8 cellular contexts compared by ENCODE assay signal in genomic region chr5:130897181-130897536, GRCh38.
DNase-seq lines count a peak whose midpoint lies in the region; ATAC-seq, FAIRE-seq and TF ChIP-seq lines count a peak whose summit lies in the region.
"Not testable (repeated sequence)": the region's sequence is repeated elsewhere in the genome, so short reads cannot be mapped to it uniquely, and the experiment has no call there.

No MANE protein-coding gene starts in this region.

- peak overlapping the region; percentile 82 for H3K4me3 ChIP-seq in A549
- H3K4me3 ChIP-seq in GM23338 = peak overlapping the region; percentile 51
- H3K4me3 ChIP-seq in HUES64 (ENCODE audit: low read length) = peak overlapping the region; percentile 55
- H3K4me3 ChIP-seq in Panc1 (ENCODE audit: low read depth in 2 of 2, low read length in 2 of 2) = peak overlapping the region; percentile 42 to 57
- H3K4me3 ChIP-seq in K562 = peak overlapping the region; percentile 39
- peak overlapping the region; percentile 74 to 75 for H3K4me3 ChIP-seq in mucosa of rectum (ENCODE audit: low read length in 2 of 2)
- H3K4me3 ChIP-seq in smooth muscle cell = peak overlapping the region; percentile 24

- H3K4me3 Mint-ChIP-seq in GM23338 = peak overlapping the region; percentile 8; the same call in 2 of the 3 replicates
- H3K4me3 Mint-ChIP-seq in endothelial cell (ENCODE audit: unreplicated experiment) = peak overlapping the region; percentile 29

- in situ Hi-C loops in Panc1 (cut with HindIII; ENCODE audit: low pct_unique_long_range_greater_than_20kb, low sequenced_read_pairs) = not testable (repeated sequence)
- in situ Hi-C loops in K562 (cut with MboI) = loop anchor here (25.0 kb wide), 1 partner anchor 490 kb away; no protein-coding TSS in a partner anchor

- not testable (repeated sequence) for H3K4me1 ChIP-seq in A549; GM23338 (ENCODE audit: insufficient read depth); HUES64 (ENCODE audit: insufficient read depth, low read length); Panc1 (ENCODE audit: control insufficient read depth, insufficient read depth, low read length); K562 (replicated peaks in 1 of 2; ENCODE audit: control insufficient read depth in 2 of 2, insufficient read depth in 2 of 2, low read length in 2 of 2); mucosa of rectum (ENCODE audit: control insufficient read depth in 2 of 2, insufficient read depth in 2 of 2, low read length in 2 of 2); smooth muscle cell (ENCODE audit: low read depth)

- not testable (repeated sequence) for H3K9me2 ChIP-seq in GM23338 (ENCODE audit: insufficient read depth)

- H3K27ac Mint-ChIP-seq in GM23338; endothelial cell (ENCODE audit: unreplicated experiment): not testable (repeated sequence)

- TF ChIP-seq POLR2A in A549 (IDR thresholded peaks at IDR 0.05; ENCODE audit: low read length); K562 (conservative IDR thresholded peaks at IDR 0.05): not testable (repeated sequence)

- H3K4me1 Mint-ChIP-seq in GM23338; endothelial cell (ENCODE audit: unreplicated experiment): not testable (repeated sequence)

- not testable (repeated sequence) for H3K9me3 ChIP-seq in A549; HUES64 (ENCODE audit: insufficient read depth, low read depth, low read length); Panc1 (ENCODE audit: control insufficient read depth, insufficient read depth, low read depth, low read length); K562 (replicated peaks; ENCODE audit: control insufficient read depth, insufficient read depth, low read depth, low read length); mucosa of rectum (ENCODE audit: control insufficient read depth in 2 of 2, low read length in 2 of 2); smooth muscle cell (replicated peaks; ENCODE audit: low read depth)

- POLR2A ChIA-PET in A549 (lab: Yijun Ruan, JAX) = interaction anchor here (0.7 kb wide), 1 partner anchor 26 kb away, joined by 3 read pairs; no protein-coding TSS in a partner anchor
- POLR2A ChIA-PET in Panc1 (lab: Charles Lee) = not testable (repeated sequence)
- POLR2A ChIA-PET in K562 (lab: Yijun Ruan, JAX) = interaction anchor here (0.6 to 1.1 kb wide), 6 partner anchors 9 to 670 kb away, joined by 3 to 5 read pairs (median 4); no protein-coding TSS in a partner anchor

- intact Hi-C loops in Panc1 (cut with micrococcal nuclease; ENCODE audit: unreplicated experiment) = not testable (repeated sequence)
- intact Hi-C loops in K562 (cut with micrococcal nuclease) = loop anchor here (10.0 kb wide), 1 partner anchor 488 kb away; no protein-coding TSS in a partner anchor

- not testable (repeated sequence) for TF ChIP-seq RAD21 in A549 (conservative IDR thresholded peaks at IDR 0.05 in 1 of 2, IDR thresholded peaks at IDR 0.05 in 1 of 2); K562 (CRISPR knock-in tag; conservative IDR thresholded peaks at IDR 0.05 in 1 of 2, IDR thresholded peaks at IDR 0.05 in 1 of 2)

- CTCF ChIA-PET in A549 (lab: Yijun Ruan, JAX) = interaction anchor here (1.1 kb wide), 1 partner anchor 26 kb away, joined by 3 read pairs; no protein-coding TSS in a partner anchor
- CTCF ChIA-PET in Panc1 (lab: Charles Lee); K562 (lab: Yijun Ruan, JAX; ENCODE audit: low intra/inter-chr PET ratio): not testable (repeated sequence)

- not testable (repeated sequence) for H3K36me3 ChIP-seq in GM23338 (ENCODE audit: insufficient read depth); HUES64 (ENCODE audit: insufficient read depth, low read length); Panc1 (ENCODE audit: control insufficient read depth, insufficient read depth, low read length); K562 (ENCODE audit: control insufficient read depth, insufficient read depth, low read length); mucosa of rectum (ENCODE audit: control insufficient read depth in 2 of 2, insufficient read depth in 2 of 2, low read length in 2 of 2); smooth muscle cell (ENCODE audit: low read depth)

- peak overlapping the region; percentile 87 for H3K4me2 ChIP-seq in A549
- H3K4me2 ChIP-seq in GM23338 = peak overlapping the region; percentile 42; the same call in 1 of the 2 replicates
- H3K4me2 ChIP-seq in K562 (ENCODE audit: insufficient read depth, low read length) = peak overlapping the region; percentile 79
- H3K4me2 ChIP-seq in smooth muscle cell = peak overlapping the region; percentile 17

- H3K27me3 ChIP-seq in GM23338 (ENCODE audit: insufficient read depth); HUES64 (ENCODE audit: insufficient read depth, low read length); Panc1 (ENCODE audit: control insufficient read depth, insufficient read depth, low read length); K562 (ENCODE audit: control insufficient read depth in 2 of 2, insufficient read depth in 2 of 2, low read length in 2 of 2); mucosa of rectum (ENCODE audit: control insufficient read depth in 2 of 2, insufficient read depth in 2 of 2, low read length in 2 of 2); smooth muscle cell (ENCODE audit: low read depth): not testable (repeated sequence)

- peak overlapping the region; percentile 75 for H3K9ac ChIP-seq in HUES64 (ENCODE audit: low read depth, low read length)
- H3K9ac ChIP-seq in K562 (ENCODE audit: insufficient read depth in 1 of 2, low read depth in 2 of 2, low read length in 2 of 2) = peak overlapping the region in 1 of 2 experiments; percentile 51; a peak in 3 of 4 replicates
- H3K9ac ChIP-seq in mucosa of rectum (ENCODE audit: low read depth in 1 of 2, low read length in 2 of 2) = peak overlapping the region; percentile 26 to 71
- H3K9ac ChIP-seq in smooth muscle cell (ENCODE audit: low read depth) = not testable (repeated sequence)

- not testable (repeated sequence) for FAIRE-seq in A549 (lab: Jason Lieb, UNC); K562 (lab: Jason Lieb, UNC)

- peak in 1 of 2 experiments; percentile 73; a peak in 3 of 6 replicates for ATAC-seq in A549
- not testable (repeated sequence) for ATAC-seq in GM23338, Panc1
- peak; percentile 71 for ATAC-seq in K562

- BruUV-seq in Panc1 (replicated peaks; lab: Mats Ljungman, UMichigan) = not testable (repeated sequence)
- TSS peak; percentile 76 for BruUV-seq in K562 (replicated peaks; lab: Mats Ljungman, UMichigan)

- not testable (repeated sequence) for H3K9me1 ChIP-seq in K562 (ENCODE audit: control insufficient read depth, insufficient read depth, low read length)

- not testable (repeated sequence) for DNase-seq in A549 (ENCODE audit: low read depth in 1 of 2, low spot score in 1 of 2); GM23338 (ENCODE audit: low spot score); Panc1 (ENCODE audit: low read depth, low spot score); K562 (ENCODE audit: extremely low read depth in 1 of 4, low spot score in 3 of 4); endothelial cell (ENCODE audit: low spot score); smooth muscle cell (lab: John Stamatoyannopoulos, UW; ENCODE audit: unreplicated experiment)

- not testable (repeated sequence) for H3F3A ChIP-seq in GM23338 (replicated peaks; ENCODE audit: low read depth); smooth muscle cell (ENCODE audit: low read depth)

- 0% methylated on average over 2 of the region's 2 CpGs for WGBS in A549 (ENCODE audit: missing lambda C conversion rate)
- 86% methylated on average over 2 of the region's 2 CpGs for WGBS in HUES64
- WGBS in K562 (ENCODE audit: insufficient coverage, low coverage, missing lambda C conversion rate) = 0% methylated on average over 2 of the region's 2 CpGs
- 92% methylated on average over 2 of the region's 2 CpGs for whole genome bisulfite sequencing in smooth muscle cell (ENCODE audit: low lambda C conversion rate)

- peak overlapping the region; percentile 84 to 90 for H3K27ac ChIP-seq in A549
- H3K27ac ChIP-seq in GM23338 (ENCODE audit: low read depth); HUES64 (ENCODE audit: low read depth, low read length); Panc1 (ENCODE audit: low read length); smooth muscle cell (ENCODE audit: low read depth): not testable (repeated sequence)
- peak overlapping the region; percentile 73 for H3K27ac ChIP-seq in K562 (ENCODE audit: extremely low read depth, low read depth, low read length)
- H3K27ac ChIP-seq in mucosa of rectum (ENCODE audit: low read depth in 2 of 2, low read length in 2 of 2) = peak overlapping the region; percentile 80 to 90

- H3K79me2 ChIP-seq in GM23338 (replicated peaks; ENCODE audit: insufficient read depth); K562 (ENCODE audit: control insufficient read depth, insufficient read depth, low read length); smooth muscle cell (ENCODE audit: low read depth): not testable (repeated sequence)

- TF ChIP-seq EP300 in A549 (IDR thresholded peaks at IDR 0.05); K562 (IDR thresholded peaks at IDR 0.05; ENCODE audit: low read length): not testable (repeated sequence)

- H3K9me3 Mint-ChIP-seq in GM23338 = peaks cover 24% of the 10 kb centered on the region
- H3K9me3 Mint-ChIP-seq in endothelial cell (ENCODE audit: unreplicated experiment) = not testable (repeated sequence)

- not testable (repeated sequence) for H2AFZ ChIP-seq in GM23338; smooth muscle cell (ENCODE audit: low read depth)
- peak overlapping the region; percentile 90 for H2AFZ ChIP-seq in K562 (ENCODE audit: low read depth, low read length)

- H3K27me3 Mint-ChIP-seq in GM23338 (ENCODE audit: insufficient read depth, low read depth, poor library complexity); endothelial cell (ENCODE audit: unreplicated experiment): not testable (repeated sequence)

- not testable (repeated sequence) for H4K20me1 ChIP-seq in GM23338 (replicated peaks; ENCODE audit: insufficient read depth); K562 (replicated peaks; ENCODE audit: control insufficient read depth, insufficient read depth, low read length); smooth muscle cell (ENCODE audit: low read depth)

- not testable (repeated sequence) for TF ChIP-seq CTCF in A549 (IDR thresholded peaks at IDR 0.05); GM23338 (conservative IDR thresholded peaks at IDR 0.05; ENCODE audit: low read depth in 2 of 2); Panc1 (IDR thresholded peaks at IDR 0.05); K562 (IDR thresholded peaks at IDR 0.05 in 2 of 3, conservative IDR thresholded peaks at IDR 0.05 in 1 of 3; ENCODE audit: insufficient read depth in 2 of 3, low read depth in 1 of 3, low read length in 3 of 3); endothelial cell (IDR thresholded peaks at IDR 0.05; ENCODE audit: unreplicated experiment); smooth muscle cell (IDR thresholded peaks at IDR 0.05; ENCODE audit: borderline replicate concordance, insufficient read depth, poor library complexity, severe bottlenecking)

- H3K36me3 Mint-ChIP-seq in GM23338 (ENCODE audit: low read depth) = peaks cover 15% of the 10 kb centered on the region
- not testable (repeated sequence) for H3K36me3 Mint-ChIP-seq in endothelial cell (ENCODE audit: low read depth, unreplicated experiment)

Comparison
In these comparisons a context has a peak if more than half of its experiments do, and no peak if none do; other contexts are left out.
1. H3K4me2 ChIP-seq: peak in every context shown above with its lines; median percentile 87 in A549; 79 in K562; 42 in GM23338; 17 in smooth muscle cell.
2. H3K4me3 ChIP-seq: peak in every context shown above with its lines; median percentile 82 in A549; 74 in mucosa of rectum; 55 in HUES64; 51 in GM23338; 50 in Panc1; 39 in K562; 24 in smooth muscle cell.